Comparison of ENCODE assay signal across 11 cellular contexts in genomic region chr18:9106094-9106493, GRCh38. TPM values are rescaled to one million over a fixed set of nuclear protein-coding genes. Genes with fewer than 3 reads are reported as not detected.
A peak's percentile ranks its signal among the peaks of the same experiment; 100 is the strongest.
DNase-seq lines count a peak whose midpoint lies in the region; ATAC-seq and TF ChIP-seq lines count a peak whose summit lies in the region.
"Had no signal": no experiment of that assay in that cellular context is flagged by ENCODE, and none has a peak within 500 bp of the region (broad histone marks: within the 10 kb centered on the region; RNA-seq: fewer than 3 reads in every experiment).

No MANE protein-coding gene starts in this region.

- H3K36me3 Mint-ChIP-seq in activated T-cell treated with anti-CD3 and anti-CD28 coated beads, Interleukin-2, amount 50 U/mL, for 72 hours (ENCODE audit: insufficient read depth in 2 of 2) = peaks cover 41 to 62% of the 10 kb centered on the region in 2 donors
- peaks cover 76% of the 10 kb centered on the region for H3K36me3 Mint-ChIP-seq in activated naive CD8-positive, alpha-beta T cell treated with anti-CD3 and anti-CD28 coated beads for 36 hours
- H3K36me3 Mint-ChIP-seq in immature natural killer cell = no peaks in the 10 kb centered on the region

- no peak for ATAC-seq in activated T-cell treated with anti-CD3 and anti-CD28 coated beads, Interleukin-2, amount 50 U/mL, for 72 hours (replicated peaks in 1 of 2)
- ATAC-seq in HG03460 (IDR thresholded peaks at IDR 0.05; ENCODE audit: unreplicated experiment) = no peak

- no peak for TF ChIP-seq CTCF in suprapubic skin (IDR thresholded peaks at IDR 0.05)

- DNase-seq in activated T-cell treated with anti-CD3 and anti-CD28 coated beads, Interleukin-2, amount 50 U/mL, for 72 hours = no peak
- DNase-seq in activated T-cell treated with anti-CD3 and anti-CD28 coated beads, Interleukin-2, amount 50 U/mL, for 48 hours = no peak
- no peak for DNase-seq in activated naive CD8-positive, alpha-beta T cell treated with anti-CD3 and anti-CD28 coated beads for 36 hours
- DNase-seq in immature natural killer cell = no peak
- no peak for DNase-seq in suprapubic skin (ENCODE audit: low spot score in 2 of 2)
- DNase-seq in stimulated activated CD4-positive, alpha-beta T cell treated with anti-CD3 and anti-CD28 coated beads, Interleukin-4, amount 100 ng/mL, for 1 hour = no peak
- DNase-seq in KG1 (lab: John Stamatoyannopoulos, UW) = no peak
- DNase-seq: activated CD4-positive, alpha-beta T cell treated with anti-CD3 and anti-CD28 coated beads for 1 hour; C1 segment of cervical spinal cord; substantia nigra had no signal

- no peaks in the 10 kb centered on the region for H3K27me3 Mint-ChIP-seq in activated T-cell treated with anti-CD3 and anti-CD28 coated beads, Interleukin-2, amount 50 U/mL, for 72 hours (ENCODE audit: low read depth)
- H3K27me3 Mint-ChIP-seq in activated naive CD8-positive, alpha-beta T cell treated with anti-CD3 and anti-CD28 coated beads for 36 hours = no peaks in the 10 kb centered on the region
- H3K27me3 Mint-ChIP-seq in immature natural killer cell (ENCODE audit: low read depth in 3 of 3) = peaks cover 0 to 2% (median 0%) of the 10 kb centered on the region in 3 donors

- peak overlapping the region; percentile 96 to 100 for H3K4me3 Mint-ChIP-seq in activated T-cell treated with anti-CD3 and anti-CD28 coated beads, Interleukin-2, amount 50 U/mL, for 72 hours
- peak overlapping the region; percentile 96 for H3K4me3 Mint-ChIP-seq in activated naive CD8-positive, alpha-beta T cell treated with anti-CD3 and anti-CD28 coated beads for 36 hours
- peak overlapping the region; percentile 49 to 93 (median 89) for H3K4me3 Mint-ChIP-seq in immature natural killer cell

- peak overlapping the region; percentile 100 for H3K27ac Mint-ChIP-seq in activated T-cell treated with anti-CD3 and anti-CD28 coated beads, Interleukin-2, amount 50 U/mL, for 72 hours
- peak overlapping the region; percentile 50 for H3K27ac Mint-ChIP-seq in activated naive CD8-positive, alpha-beta T cell treated with anti-CD3 and anti-CD28 coated beads for 36 hours
- H3K27ac Mint-ChIP-seq in immature natural killer cell = peak overlapping the region; percentile 6 to 95 (median 58)

- no peaks in the 10 kb centered on the region for H3K9me3 ChIP-seq in suprapubic skin

- H3K9me3 Mint-ChIP-seq in activated T-cell treated with anti-CD3 and anti-CD28 coated beads, Interleukin-2, amount 50 U/mL, for 72 hours = no peaks in the 10 kb centered on the region
- H3K9me3 Mint-ChIP-seq in activated naive CD8-positive, alpha-beta T cell treated with anti-CD3 and anti-CD28 coated beads for 36 hours = no peaks in the 10 kb centered on the region
- no peaks in the 10 kb centered on the region for H3K9me3 Mint-ChIP-seq in immature natural killer cell

- no peaks in the 10 kb centered on the region for H3K36me3 ChIP-seq in suprapubic skin

- TF ChIP-seq POLR2A in suprapubic skin (IDR thresholded peaks at IDR 0.05) = no peak

- no peaks in the 10 kb centered on the region for H3K27me3 ChIP-seq in suprapubic skin

- WGBS in suprapubic skin = 43% methylated on average over 1 of the region's 1 CpG

- no peak for TF ChIP-seq EP300 in suprapubic skin (IDR thresholded peaks at IDR 0.05)

- H3K4me3 ChIP-seq in suprapubic skin = peak overlapping the region; percentile 57

- H3K27ac ChIP-seq in suprapubic skin = no peak overlapping the region

- peaks cover 79% of the 10 kb centered on the region for H3K4me1 Mint-ChIP-seq in activated T-cell treated with anti-CD3 and anti-CD28 coated beads, Interleukin-2, amount 50 U/mL, for 72 hours (ENCODE audit: low read depth)
- H3K4me1 Mint-ChIP-seq in activated naive CD8-positive, alpha-beta T cell treated with anti-CD3 and anti-CD28 coated beads for 36 hours = peaks cover 74% of the 10 kb centered on the region
- H3K4me1 Mint-ChIP-seq in immature natural killer cell = peaks cover 86 to 93% of the 10 kb centered on the region in 2 donors

- peaks cover 84% of the 10 kb centered on the region for H3K4me1 ChIP-seq in suprapubic skin

RNA-seq across cellular contexts. Expression of gene NDUFV2, which starts 3.6 kb away (rescaled TPM):
- 100 to 1,000 TPM; 394 to 497 TPM for total RNA-seq in activated T-cell treated with anti-CD3 and anti-CD28 coated beads, Interleukin-2, amount 50 U/mL, for 72 hours
- 100 to 1,000 TPM; 302 to 307 TPM for total RNA-seq in activated naive CD8-positive, alpha-beta T cell treated with anti-CD3 and anti-CD28 coated beads for 36 hours
- polyA plus RNA-seq in immature natural killer cell = 100 to 1,000 TPM in 2 of 3 donors, 10 to 100 TPM in 1; 88.7 to 155 (median 115) TPM
- total RNA-seq in suprapubic skin = 100 to 1,000 TPM; 107 to 137 (median 124) TPM

RNA-seq across cellular contexts. Expression of gene ANKRD12, which starts 30.5 kb away (rescaled TPM):
- total RNA-seq in activated T-cell treated with anti-CD3 and anti-CD28 coated beads, Interleukin-2, amount 50 U/mL, for 72 hours = 100 to 1,000 TPM in 1 of 2 donors, 10 to 100 TPM in 1; 84.4 to 123 TPM
- 10 to 100 TPM; 33.1 to 33.9 TPM for total RNA-seq in activated naive CD8-positive, alpha-beta T cell treated with anti-CD3 and anti-CD28 coated beads for 36 hours
- polyA plus RNA-seq in immature natural killer cell = 10 to 100 TPM in 2 of 3 donors, 1 to 10 TPM in 1; 8.8 to 69.7 (median 35.7) TPM
- total RNA-seq in suprapubic skin = 100 to 1,000 TPM in 1 of 4 donors, 10 to 100 TPM in 3; 41.0 to 107 (median 60.8) TPM

Comparison
In these comparisons a context has a peak if more than half of its experiments do, and no peak if none do; other contexts are left out.
1. H3K27ac Mint-ChIP-seq: peak in every context shown above with its lines; median percentile 100 in activated T-cell treated with anti-CD3 and anti-CD28 coated beads, Interleukin-2, amount 50 U/mL, for 72 hours; 58 in immature natural killer cell; 50 in activated naive CD8-positive, alpha-beta T cell treated with anti-CD3 and anti-CD28 coated beads for 36 hours.